ENCODE assay signal across 17 cellular contexts in the genomic region with DNA sequence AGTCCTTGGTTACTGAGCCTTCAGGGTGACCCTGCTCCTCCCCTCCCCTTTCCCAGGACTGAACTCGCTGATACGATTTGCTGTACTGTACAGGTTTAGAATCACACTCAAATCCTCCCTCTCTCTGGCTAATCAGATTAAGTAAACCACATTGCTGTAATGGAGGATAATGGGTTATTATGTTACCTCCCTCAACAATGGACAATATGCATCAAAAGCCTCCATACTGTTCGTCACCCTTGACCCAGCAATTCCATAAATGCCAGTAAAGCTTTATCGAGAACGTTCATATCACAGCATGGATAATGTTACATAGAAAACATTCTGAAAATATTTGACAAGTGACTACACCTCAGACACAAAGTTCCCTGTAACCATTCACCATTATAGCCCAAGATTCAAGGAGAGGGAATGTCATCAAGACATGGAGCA.
A peak's percentile ranks its signal among the peaks of the same experiment; 100 is the strongest.
DNase-seq lines count a peak whose midpoint lies in the region; ATAC-seq, FAIRE-seq and TF ChIP-seq lines count a peak whose summit lies in the region.
"Had no signal": no experiment of that assay in that cellular context is flagged by ENCODE, and none has a peak within 500 bp of the region (broad histone marks: within the 10 kb centered on the region; RNA-seq: fewer than 3 reads in every experiment).

No MANE protein-coding gene starts in this region.

- DNase-seq in A549 (ENCODE audit: low read depth in 1 of 2, low spot score in 1 of 2) (peak in 1 of 2 experiments; percentile 10), fibroblast of villous mesenchyme (ENCODE audit: low read depth) (peak; percentile 24), GM19239 (ENCODE audit: insufficient read length, low spot score) (no peak), GM23248 (no peak), mucosa of gallbladder (ENCODE audit: low spot score) (no peak)
- DNase-seq: activated CD4-positive, alpha-beta T cell treated with anti-CD3 and anti-CD28 coated beads, Interleukin-2, amount 50 U/mL, for 4 hours; activated T-cell treated with anti-CD3 and anti-CD28 coated beads, Interleukin-2, amount 50 U/mL, for 4 hours; CD4-positive, CD25-positive, alpha-beta regulatory T cell; NCI-H1436 treated with DMSO at 0.1 percent for 48 hours; NCI-H510A; OCI-M1 had no signal

- H3K4me3 ChIP-seq in A549 (no peak overlapping the region), HEK293 (ENCODE audit: low read depth, low read length) (no peak overlapping the region), fibroblast of villous mesenchyme (ENCODE audit: low read depth, low read length) (no peak overlapping the region), GM23248 (no peak overlapping the region)
- H3K4me3 ChIP-seq: right atrium auricular region, vagina had no signal

- no peak overlapping the region for H2AFZ ChIP-seq in GM23248

- TF ChIP-seq EP300 in A549 (IDR thresholded peaks at IDR 0.05): no peak

- no peaks in the 10 kb centered on the region for H3K79me2 ChIP-seq in GM23248 (ENCODE audit: insufficient read depth)

- H3K27ac ChIP-seq in A549: peak overlapping the region in 1 of 2 experiments; percentile 5; a peak in 3 of 6 replicates
- no peak overlapping the region for H3K27ac ChIP-seq in HEK293 (ENCODE audit: extremely low read depth, low read depth, low read length)
- H3K27ac ChIP-seq in GM23248: no peak overlapping the region
- H3K27ac ChIP-seq: right atrium auricular region, vagina had no signal

- TF ChIP-seq CTCF in A549 (IDR thresholded peaks at IDR 0.05) (no peak), HEK293 (tag by site-specific recombination; IDR thresholded peaks at IDR 0.05) (no peak), fibroblast of villous mesenchyme (IDR thresholded peaks at IDR 0.05; ENCODE audit: insufficient read depth, low read depth, low read length) (no peak)

- no peak for TF ChIP-seq POLR2A in A549 (IDR thresholded peaks at IDR 0.05; ENCODE audit: low read length)

- no peaks in the 10 kb centered on the region for H3F3A ChIP-seq in GM23248 (ENCODE audit: insufficient read depth)

- no peaks in the 10 kb centered on the region for H3K36me3 ChIP-seq in HEK293 (ENCODE audit: control insufficient read depth in 2 of 2, insufficient read depth in 1 of 2, low read length in 2 of 2)
- no peaks in the 10 kb centered on the region for H3K36me3 ChIP-seq in GM23248 (ENCODE audit: low read depth)
- H3K36me3 ChIP-seq: right atrium auricular region, vagina had no signal

- H4K20me1 ChIP-seq in GM23248 (ENCODE audit: insufficient read depth): no peaks in the 10 kb centered on the region

- in situ Hi-C loops in GM23248 (cut with MboI): no loop called here

- H3K4me1 ChIP-seq in A549 (peaks cover 11% of the 10 kb centered on the region; the same call in 2 of the 3 replicates), HEK293 (ENCODE audit: control insufficient read depth, insufficient read depth, low read length) (0 out of 2 replicates have a peak, but pooled peaks cover 6% of the 10 kb centered on the region), GM23248 (ENCODE audit: insufficient read depth) (no peaks in the 10 kb centered on the region)
- H3K4me1 ChIP-seq: right atrium auricular region, vagina had no signal

- no peak for FAIRE-seq in A549 (lab: Jason Lieb, UNC)
- FAIRE-seq in GM19239 (lab: Jason Lieb, UNC): no peak
- FAIRE-seq: A204.1 had no signal

- H3K27me3 ChIP-seq in GM23248 (replicated peaks; ENCODE audit: insufficient read depth): no peaks in the 10 kb centered on the region
- H3K27me3 ChIP-seq: right atrium auricular region, vagina had no signal

- CTCF ChIA-PET in A549 (lab: Yijun Ruan, JAX): no interaction called here
- CTCF ChIA-PET in HEK293 (lab: Yijun Ruan, JAX): no interaction called here

- POLR2A ChIA-PET in A549 (lab: Yijun Ruan, JAX) (no interaction called here), HEK293 (lab: Yijun Ruan, JAX) (no interaction called here)

- H3K9me3 ChIP-seq in A549 (no peaks in the 10 kb centered on the region), HEK293 (ENCODE audit: control insufficient read depth, insufficient read depth, low read depth, low read length) (no peaks in the 10 kb centered on the region), GM23248 (ENCODE audit: low read depth) (no peaks in the 10 kb centered on the region)
- H3K9me3 ChIP-seq: right atrium auricular region, vagina had no signal

- H3K9ac ChIP-seq in GM23248: no peak overlapping the region

- WGBS in A549 (ENCODE audit: missing lambda C conversion rate): 57% methylated on average over 5 of the region's 5 CpGs
- WGBS in GM23248 (ENCODE audit: low coverage in 1 of 2, low lambda C conversion rate in 2 of 2, missing lambda C conversion rate in 2 of 2), 2 experiments: 76 to 77% methylated on average over 5 of the region's 5 CpGs

- ATAC-seq in A549 (peak in 1 of 2 experiments; percentile 27; a peak in 3 of 6 replicates), SK-N-SH treated with all-trans-retinoic acid at 6 μM for 48 hours (peak; percentile 54), HG03025 (IDR thresholded peaks at IDR 0.05; ENCODE audit: low FRiP score, unreplicated experiment) (no peak)
- ATAC-seq: activated T-cell treated with anti-CD3 and anti-CD28 coated beads, Interleukin-2, amount 50 U/mL, for 4 hours had no signal

- TF ChIP-seq RAD21 in A549 (conservative IDR thresholded peaks at IDR 0.05 in 1 of 2, IDR thresholded peaks at IDR 0.05 in 1 of 2): no peak

- H3K4me2 ChIP-seq in A549: peak overlapping the region; percentile 10; the same call in 1 of the 3 replicates
- no peak overlapping the region for H3K4me2 ChIP-seq in GM23248 (ENCODE audit: unreplicated experiment)

- no peaks in the 10 kb centered on the region for H3K9me2 ChIP-seq in GM23248 (ENCODE audit: insufficient read depth)

TF ChIP-seq in A549, 52 proteins besides CTCF, POLR2A, EP300 and RAD21:
- TF ChIP-seq SMC3 (IDR thresholded peaks at IDR 0.05) (no peak), NR3C1 (IDR thresholded peaks at IDR 0.05) (no peak), SREBF2 (IDR thresholded peaks at IDR 0.05) (no peak), MAX (IDR thresholded peaks at IDR 0.05) (no peak), CEBPB (IDR thresholded peaks at IDR 0.05) (no peak)

TF ChIP-seq in HEK293, 187 proteins besides CTCF, POLR2A, EP300 and RAD21 (continues in another document):
- TF ChIP-seq ZNF660 (tag by site-specific recombination; IDR thresholded peaks at IDR 0.05) (no peak), SCRT1 (tag by site-specific recombination; IDR thresholded peaks at IDR 0.05; ENCODE audit: borderline replicate concordance) (no peak)
- TF ChIP-seq, protein P1, sequence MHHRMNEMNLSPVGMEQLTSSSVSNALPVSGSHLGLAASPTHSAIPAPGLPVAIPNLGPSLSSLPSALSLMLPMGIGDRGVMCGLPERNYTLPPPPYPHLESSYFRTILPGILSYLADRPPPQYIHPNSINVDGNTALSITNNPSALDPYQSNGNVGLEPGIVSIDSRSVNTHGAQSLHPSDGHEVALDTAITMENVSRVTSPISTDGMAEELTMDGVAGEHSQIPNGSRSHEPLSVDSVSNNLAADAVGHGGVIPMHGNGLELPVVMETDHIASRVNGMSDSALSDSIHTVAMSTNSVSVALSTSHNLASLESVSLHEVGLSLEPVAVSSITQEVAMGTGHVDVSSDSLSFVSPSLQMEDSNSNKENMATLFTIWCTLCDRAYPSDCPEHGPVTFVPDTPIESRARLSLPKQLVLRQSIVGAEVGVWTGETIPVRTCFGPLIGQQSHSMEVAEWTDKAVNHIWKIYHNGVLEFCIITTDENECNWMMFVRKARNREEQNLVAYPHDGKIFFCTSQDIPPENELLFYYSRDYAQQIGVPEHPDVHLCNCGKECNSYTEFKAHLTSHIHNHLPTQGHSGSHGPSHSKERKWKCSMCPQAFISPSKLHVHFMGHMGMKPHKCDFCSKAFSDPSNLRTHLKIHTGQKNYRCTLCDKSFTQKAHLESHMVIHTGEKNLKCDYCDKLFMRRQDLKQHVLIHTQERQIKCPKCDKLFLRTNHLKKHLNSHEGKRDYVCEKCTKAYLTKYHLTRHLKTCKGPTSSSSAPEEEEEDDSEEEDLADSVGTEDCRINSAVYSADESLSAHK (tag by site-specific recombination; IDR thresholded peaks at IDR 0.05): no peak

TF ChIP-seq in SK-N-SH treated with all-trans-retinoic acid at 6 μM for 48 hours, 23 proteins besides CTCF, POLR2A, EP300 and RAD21 (continues in another document):
- 0 out of 2 replicates have a peak, but pooled peaks have one; percentile 36 for TF ChIP-seq TSHZ2 (CRISPR knock-in tag; IDR thresholded peaks at IDR 0.05)
- TF ChIP-seq ARNTL (CRISPR knock-in tag; IDR thresholded peaks at IDR 0.05; ENCODE audit: borderline replicate concordance, low read depth): no peak
- TF ChIP-seq RARB (CRISPR knock-in tag; IDR thresholded peaks at IDR 0.05): no peak
- no peak for TF ChIP-seq PPARA (CRISPR knock-in tag; IDR thresholded peaks at IDR 0.05; ENCODE audit: borderline replicate concordance)
